ENCODE assay signal across 23 cellular contexts in the genomic region with DNA sequence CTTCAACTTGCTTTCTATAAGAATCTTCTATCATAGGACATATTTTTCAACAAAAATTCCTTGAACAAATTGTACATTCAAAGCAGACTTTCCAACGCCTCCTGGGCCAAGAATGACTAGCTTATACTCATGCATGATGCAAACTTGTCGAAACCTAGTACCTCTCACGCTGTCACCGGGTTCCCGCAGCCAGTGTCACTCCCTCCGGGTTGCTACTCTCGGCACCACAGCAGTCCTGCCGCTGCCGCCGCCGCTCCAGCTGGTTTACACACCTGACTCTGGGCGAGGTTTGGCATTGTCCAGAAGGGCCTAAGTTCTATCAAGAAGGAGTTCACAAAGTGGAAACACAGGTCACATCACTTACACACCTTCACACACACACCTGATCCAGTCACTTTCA.
"Had no signal": no experiment of that assay in that cellular context is flagged by ENCODE, and none has a peak within 500 bp of the region (broad histone marks: within the 10 kb centered on the region; RNA-seq: fewer than 3 reads in every experiment).

No MANE protein-coding gene starts in this region.

- H3K79me2 ChIP-seq: parathyroid adenoma had no signal

- DNase-seq: natural killer cell; occipital lobe; ovary; psoas muscle; right cardiac atrium; right lobe of liver; sigmoid colon; small intestine; stimulated activated CD4-positive, alpha-beta T cell treated with anti-CD3 and anti-CD28 coated beads, Interleukin-15, amount 100 ng/mL, for 24 hours; stimulated activated CD4-positive, alpha-beta T cell treated with anti-CD3 and anti-CD28 coated beads, Interleukin-2, amount 100 ng/mL, for 24 hours; stimulated activated CD4-positive, alpha-beta T cell treated with anti-CD3 and anti-CD28 coated beads, Interleukin-2, amount 100 ng/mL, for 48 hours; stimulated activated CD4-positive, alpha-beta T cell treated with anti-CD3 and anti-CD28 coated beads, Interleukin-4, amount 100 ng/mL, for 24 hours; stimulated activated naive B cell treated with anti-CD40 and anti-IgM and Interleukin-4, amounts not matched to agents 10 μg/mL and 1 μg/mL and 100 μg/mL, for 72 hours; stimulated activated naive CD4-positive, alpha-beta T cell treated with Interleukin-2 at 50 U/mL for 16 hours; stomach; thyroid gland had no signal

- ATAC-seq: natural killer cell; psoas muscle; right cardiac atrium; right lobe of liver; stimulated activated effector memory CD8-positive, alpha-beta T cell treated with anti-CD3 and anti-CD28 coated beads, Interleukin-12 subunit alpha, Interleukin-12 subunit beta, amount 100 ng/mL, for 72 hours; stimulated activated naive B cell treated with anti-CD40 and anti-IgM and Interleukin-4, amounts not matched to agents 10 μg/mL and 1 μg/mL and 100 μg/mL, for 72 hours had no signal

- H3K27me3 ChIP-seq: neural progenitor cell, ovary, right lobe of liver, sigmoid colon, stomach, thyroid gland, tibial nerve, upper lobe of left lung, vagina had no signal

- H3K27ac ChIP-seq: neural progenitor cell, ovary, parathyroid adenoma, psoas muscle, right lobe of liver, sigmoid colon, stomach, thoracic aorta, thyroid gland, tibial nerve, upper lobe of left lung, vagina had no signal

- H3K4me3 ChIP-seq: neural progenitor cell, ovary, psoas muscle, right lobe of liver, sigmoid colon, stomach, thoracic aorta, thyroid gland, tibial nerve, upper lobe of left lung, vagina had no signal

- H3K4me2 ChIP-seq: neural progenitor cell had no signal

- H3K36me3 ChIP-seq: neural progenitor cell, ovary, right lobe of liver, sigmoid colon, stomach, thyroid gland, tibial nerve, upper lobe of left lung, vagina had no signal

- H2AFZ ChIP-seq: neural progenitor cell, parathyroid adenoma had no signal

- H3K4me1 ChIP-seq: neural progenitor cell, psoas muscle, right lobe of liver, stomach, tibial nerve, upper lobe of left lung, vagina had no signal

- H3K9ac ChIP-seq: neural progenitor cell, parathyroid adenoma had no signal

- H3K9me3 ChIP-seq: ovary, psoas muscle, right lobe of liver, sigmoid colon, stomach, thoracic aorta, thyroid gland, tibial nerve, upper lobe of left lung, vagina had no signal
